In genomic region chr10:125231116-125231812, GRCh38 we compare ENCODE assay signal across 12 cellular contexts.
DNase-seq lines count a peak whose midpoint lies in the region; TF ChIP-seq lines count a peak whose summit lies in the region.
"Had no signal": no experiment of that assay in that cellular context is flagged by ENCODE, and none has a peak within 500 bp of the region (broad histone marks: within the 10 kb centered on the region; RNA-seq: fewer than 3 reads in every experiment).

No MANE protein-coding gene starts in this region.

- TF ChIP-seq CTCF in BJ (IDR thresholded peaks at IDR 0.05; ENCODE audit: insufficient read depth, low read depth, low read length) (peak; percentile 33; the same call in 1 of the 2 replicates), chondrocyte (IDR thresholded peaks at IDR 0.05) (peak; percentile 45)

- no peaks in the 10 kb centered on the region for H3K9me3 ChIP-seq in mesodermal cell (ENCODE audit: control insufficient read depth, low read length)
- no peaks in the 10 kb centered on the region for H3K9me3 ChIP-seq in CD8-positive, alpha-beta memory T cell (ENCODE audit: low read length)
- H3K9me3 ChIP-seq: left ventricle myocardium inferior had no signal

- H3K27ac Mint-ChIP-seq in chondrocyte (ENCODE audit: unreplicated experiment): peak overlapping the region; percentile 81
- H3K27ac Mint-ChIP-seq in CD8-positive, alpha-beta memory T cell: no peak overlapping the region

- no peaks in the 10 kb centered on the region for H3K27me3 Mint-ChIP-seq in chondrocyte (ENCODE audit: low read depth)
- peaks cover 5 to 13% of the 10 kb centered on the region in 2 donors for H3K27me3 Mint-ChIP-seq in CD8-positive, alpha-beta memory T cell

- no peaks in the 10 kb centered on the region for H3K27me3 ChIP-seq in BJ (ENCODE audit: control insufficient read depth, insufficient read depth, low read length)
- no peaks in the 10 kb centered on the region for H3K27me3 ChIP-seq in CD8-positive, alpha-beta memory T cell (ENCODE audit: insufficient read depth, low read length, poor library complexity, severe bottlenecking)

- H3K4me3 Mint-ChIP-seq in chondrocyte (ENCODE audit: unreplicated experiment): peak overlapping the region; percentile 31
- no peak overlapping the region for H3K4me3 Mint-ChIP-seq in CD8-positive, alpha-beta memory T cell

- CTCF ChIA-PET in BJ (lab: Yijun Ruan, JAX): interaction anchor here (0.7 to 1.1 kb wide), 3 partner anchors 11 to 30 kb away, joined by 3 read pairs; no protein-coding TSS in a partner anchor
- CTCF ChIA-PET in CD8-positive, alpha-beta memory T cell (lab: Charles Lee): no interaction called here

- peak; percentile 62; the same call in 1 of the 2 replicates for TF ChIP-seq EP300 in Ishikawa (IDR thresholded peaks at IDR 0.05; ENCODE audit: borderline replicate concordance)

- H3K36me3 ChIP-seq in BJ (ENCODE audit: control insufficient read depth, insufficient read depth, low read length) (no peaks in the 10 kb centered on the region), mesodermal cell (ENCODE audit: control insufficient read depth, insufficient read depth, low read length) (no peaks in the 10 kb centered on the region)
- no peaks in the 10 kb centered on the region for H3K36me3 ChIP-seq in CD8-positive, alpha-beta memory T cell (ENCODE audit: insufficient read depth, low read length)
- H3K36me3 ChIP-seq: left ventricle myocardium inferior had no signal

- 65 to 73% methylated on average over 12 of the region's 13 CpGs for WGBS in mesodermal cell (ENCODE audit: insufficient coverage in 2 of 2), 2 experiments

- no peaks in the 10 kb centered on the region for H3K9me3 Mint-ChIP-seq in chondrocyte (ENCODE audit: low read depth)
- H3K9me3 Mint-ChIP-seq in CD8-positive, alpha-beta memory T cell: peaks cover 0 to 22% (median 10%) of the 10 kb centered on the region in 5 donors

- H3K4me1 Mint-ChIP-seq in chondrocyte (ENCODE audit: low read depth): peaks cover 14% of the 10 kb centered on the region
- H3K4me1 Mint-ChIP-seq in CD8-positive, alpha-beta memory T cell: peaks cover 0 to 2% (median 0%) of the 10 kb centered on the region in 3 donors

- H3K4me3 ChIP-seq in BJ (ENCODE audit: low read depth, low read length) (no peak overlapping the region), mesodermal cell (ENCODE audit: extremely low read depth, insufficient read depth, low read length, poor library complexity, severe bottlenecking) (no peak overlapping the region)
- no peak overlapping the region for H3K4me3 ChIP-seq in CD8-positive, alpha-beta memory T cell (ENCODE audit: low read length)
- H3K4me3 ChIP-seq: left ventricle myocardium inferior had no signal

- peak; percentile 19; the same call in 1 of the 2 replicates for TF ChIP-seq RAD21 in Ishikawa (IDR thresholded peaks at IDR 0.05; ENCODE audit: low read depth)

- H3K36me3 Mint-ChIP-seq in chondrocyte (ENCODE audit: low read depth): no peaks in the 10 kb centered on the region
- H3K36me3 Mint-ChIP-seq in CD8-positive, alpha-beta memory T cell: no peaks in the 10 kb centered on the region

- peak overlapping the region; percentile 83 for H3K27ac ChIP-seq in mesodermal cell (ENCODE audit: low read depth, low read length, severe bottlenecking)
- H3K27ac ChIP-seq in CD8-positive, alpha-beta memory T cell (ENCODE audit: low read depth, low read length): no peak overlapping the region
- H3K27ac ChIP-seq: left ventricle myocardium inferior had no signal

- POLR2A ChIA-PET in BJ (lab: Charles Lee): interaction anchor here (0.6 kb wide), 2 partner anchors 14 to 168 kb away, joined by 3 to 7 read pairs; no protein-coding TSS in a partner anchor
- POLR2A ChIA-PET in CD8-positive, alpha-beta memory T cell (lab: Charles Lee): no interaction called here

- H3K4me1 ChIP-seq in mesodermal cell (ENCODE audit: control insufficient read depth, insufficient read depth, low read length, poor library complexity, severe bottlenecking): peaks cover 26% of the 10 kb centered on the region
- no peaks in the 10 kb centered on the region for H3K4me1 ChIP-seq in CD8-positive, alpha-beta memory T cell (ENCODE audit: insufficient read depth, low read length)
- H3K4me1 ChIP-seq: left ventricle myocardium inferior had no signal

- DNase-seq in BJ (ENCODE audit: low read depth): peak; percentile 82
- DNase-seq in chondrocyte (ENCODE audit: low spot score): no peak
- no peak for DNase-seq in GF-D8 (lab: John Stamatoyannopoulos, UW)
- no peak for DNase-seq in CD8-positive, alpha-beta memory T cell
- no peak for DNase-seq in activated naive CD4-positive, alpha-beta T cell (lab: John Stamatoyannopoulos, UW)
- no peak for DNase-seq in posterior vena cava (ENCODE audit: low spot score)
- DNase-seq: caudate nucleus, DND-41, left ventricle myocardium inferior, NCI-H526 treated with DMSO at 0.1 percent for 48 hours had no signal

- intact Hi-C loops in posterior vena cava (cut with DNase I): no loop called here

TF ChIP-seq in Ishikawa, 13 proteins besides CTCF, POLR2A, EP300 and RAD21:
- TF ChIP-seq ZBTB7A (IDR thresholded peaks at IDR 0.05; ENCODE audit: low read depth) (peak; percentile 81; the same call in 1 of the 2 replicates), TEAD4 (IDR thresholded peaks at IDR 0.05) (peak; percentile 98), USF1 (IDR thresholded peaks at IDR 0.05) (no peak), TAF1 (IDR thresholded peaks at IDR 0.05; ENCODE audit: low read depth) (no peak; the same call in 1 of the 2 replicates), MAX (IDR thresholded peaks at IDR 0.05) (peak; percentile 79), CREB1 (IDR thresholded peaks at IDR 0.05; ENCODE audit: low read depth) (no peak), REST (IDR thresholded peaks at IDR 0.05; ENCODE audit: low read depth) (no peak), NFIC (IDR thresholded peaks at IDR 0.05) (peak; percentile 26; the same call in 1 of the 2 replicates), YY1 (IDR thresholded peaks at IDR 0.05; ENCODE audit: low read depth) (peak; percentile 54; the same call in 1 of the 2 replicates), FOXM1 (IDR thresholded peaks at IDR 0.05; ENCODE audit: borderline replicate concordance, low read depth) (no peak), TCF12 (IDR thresholded peaks at IDR 0.05; ENCODE audit: low read depth) (peak; percentile 83), EGR1 (IDR thresholded peaks at IDR 0.05) (no peak), CEBPB (IDR thresholded peaks at IDR 0.05) (no peak)
